Comparison of ENCODE assay signal across 7 cellular contexts in the genomic region with DNA sequence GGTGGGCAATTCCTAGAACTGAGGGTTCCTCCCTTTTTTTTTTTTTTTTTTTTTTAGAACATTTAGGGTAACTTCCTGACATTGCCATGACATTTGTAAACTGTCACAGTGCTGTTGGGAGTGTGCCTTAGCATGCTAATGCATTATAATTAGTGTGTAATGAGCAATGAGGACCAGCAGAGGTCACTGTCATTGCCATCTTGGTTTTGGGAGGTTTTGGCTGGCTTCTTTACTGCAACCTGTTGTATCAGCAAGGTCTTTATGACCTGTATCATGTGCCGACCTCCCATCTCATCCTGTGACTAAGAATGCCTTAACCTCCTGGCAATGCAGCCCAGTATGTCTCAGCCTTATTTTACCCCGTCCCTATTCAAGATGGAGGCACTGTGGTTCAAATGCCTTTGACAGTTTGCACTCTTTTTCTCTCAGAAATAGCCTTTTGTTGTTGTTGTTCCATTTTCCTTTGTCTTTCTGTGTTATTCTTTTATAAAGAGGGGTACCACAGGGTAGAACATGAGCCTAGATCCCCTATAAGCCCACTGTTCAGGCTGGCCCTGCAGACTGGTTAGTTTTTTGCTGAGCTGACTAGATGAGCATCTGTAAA.
DNase-seq lines count a peak whose midpoint lies in the region; ATAC-seq, FAIRE-seq and TF ChIP-seq lines count a peak whose summit lies in the region.

No MANE protein-coding gene starts in this region.

- peaks cover 4% of the 10 kb centered on the region for H3K4me1 ChIP-seq in DOHH2 (ENCODE audit: control insufficient read depth, low read length)

- H3K4me3 Mint-ChIP-seq in nephron progenitor cell = no peak overlapping the region

- DNase-seq in NB4 (ENCODE audit: low read depth) = peak; percentile 45
- DNase-seq in bronchial epithelial cell (ENCODE audit: low read depth) = peak; percentile 22
- DNase-seq in nephron progenitor cell = no peak
- DNase-seq in anterior cingulate cortex (lab: John Stamatoyannopoulos, UW) = no peak

- no peaks in the 10 kb centered on the region for H3K79me2 ChIP-seq in DOHH2 (ENCODE audit: control insufficient read depth, low read length)

- H4K20me1 ChIP-seq in DOHH2 (ENCODE audit: control insufficient read depth, insufficient read depth, low read depth, low read length) = no peaks in the 10 kb centered on the region

- TF ChIP-seq CTCF in DOHH2 (IDR thresholded peaks at IDR 0.05; ENCODE audit: low read depth, low read length, poor library complexity, severe bottlenecking) = peak; percentile 67
- peak; percentile 66 for TF ChIP-seq CTCF in NB4 (IDR thresholded peaks at IDR 0.05; ENCODE audit: low read depth, low read length)
- TF ChIP-seq CTCF in bronchial epithelial cell (IDR thresholded peaks at IDR 0.05; ENCODE audit: insufficient read depth, low read length, severe bottlenecking) = peak; percentile 67
- peak; percentile 42 for TF ChIP-seq CTCF in nephron progenitor cell (IDR thresholded peaks at IDR 0.05)

- peak; percentile 18 for FAIRE-seq in bronchial epithelial cell (lab: Jason Lieb, UNC)

- H3K4me3 ChIP-seq in DOHH2 (ENCODE audit: low read length) (no peak overlapping the region), NB4 (ENCODE audit: low read depth, low read length) (no peak overlapping the region), bronchial epithelial cell (ENCODE audit: low read depth, low read length) (no peak overlapping the region)

- ATAC-seq in GM18907 (IDR thresholded peaks at IDR 0.05; ENCODE audit: unreplicated experiment) (peak; percentile 65), HG03439 (IDR thresholded peaks at IDR 0.05; ENCODE audit: unreplicated experiment) (no peak)

- H3K9me3 Mint-ChIP-seq in nephron progenitor cell = peaks cover 6% of the 10 kb centered on the region

- no peak overlapping the region for H3K4me2 ChIP-seq in DOHH2 (ENCODE audit: low read length)

- H3K36me3 ChIP-seq in DOHH2 (ENCODE audit: control insufficient read depth, low read length) (no peaks in the 10 kb centered on the region), bronchial epithelial cell (ENCODE audit: control insufficient read depth, insufficient read depth, low read length) (no peaks in the 10 kb centered on the region)

- H3K9me3 ChIP-seq in DOHH2 (ENCODE audit: control insufficient read depth, insufficient read depth, low read length) = no peaks in the 10 kb centered on the region

- peaks cover 14% of the 10 kb centered on the region for H3K27me3 Mint-ChIP-seq in nephron progenitor cell (ENCODE audit: low read depth, poor library complexity)

- H3K9me2 ChIP-seq in DOHH2 (replicated peaks; ENCODE audit: control insufficient read depth, low read length) = no peaks in the 10 kb centered on the region

- H3K27ac ChIP-seq in DOHH2 (ENCODE audit: low read depth, low read length) = no peak overlapping the region

- H3K27me3 ChIP-seq in DOHH2 (ENCODE audit: control insufficient read depth, low read length) (peaks cover 4% of the 10 kb centered on the region), bronchial epithelial cell (ENCODE audit: control insufficient read depth, insufficient read depth, low read length) (peaks cover 2% of the 10 kb centered on the region)

- no peak for TF ChIP-seq POLR2A in NB4 (IDR thresholded peaks at IDR 0.05; ENCODE audit: extremely low read depth, insufficient read length)

- H3K36me3 Mint-ChIP-seq in nephron progenitor cell (ENCODE audit: low read depth) = no peaks in the 10 kb centered on the region

- H3F3A ChIP-seq in DOHH2 (ENCODE audit: control insufficient read depth, insufficient read depth) = no peaks in the 10 kb centered on the region

- peaks cover 21% of the 10 kb centered on the region for H3K4me1 Mint-ChIP-seq in nephron progenitor cell

- H3K27ac Mint-ChIP-seq in nephron progenitor cell = no peak overlapping the region

Comparison
In these comparisons a context has a peak if more than half of its experiments do, and no peak if none do; other contexts are left out.
1. DNase-seq: peak in NB4 (single experiment) and bronchial epithelial cell (single experiment); none in nephron progenitor cell (single experiment) and anterior cingulate cortex (0 of 58).
2. Peak in every context shown above with its lines, with median percentiles within 50 percentile points of each other: CTCF ChIP-seq.